In the genomic region with DNA sequence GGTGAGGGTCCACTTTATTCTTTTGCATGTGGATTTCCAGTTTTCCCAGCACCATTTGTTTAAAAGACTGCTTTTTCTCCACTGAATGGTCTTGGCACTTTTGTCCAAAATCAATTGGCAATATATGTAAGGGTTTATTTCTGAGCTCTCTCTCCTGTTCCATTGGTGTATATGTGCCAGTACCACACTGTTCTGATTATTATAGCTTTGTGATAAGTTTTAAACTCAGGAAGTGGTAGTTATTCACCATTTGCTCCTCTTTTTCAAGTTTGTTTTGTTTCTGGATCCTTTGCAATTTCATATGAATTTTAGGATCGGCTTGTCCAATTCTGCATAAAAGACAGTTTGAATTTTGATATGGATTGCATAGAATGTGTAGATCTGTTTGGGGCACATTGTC, we compare ENCODE assay signal across 15 cellular contexts. TPM values are rescaled to one million over a fixed set of nuclear protein-coding genes. Genes with fewer than 3 reads are reported as not detected.
DNase-seq lines count a peak whose midpoint lies in the region; ATAC-seq and TF ChIP-seq lines count a peak whose summit lies in the region.
"Had no signal": no experiment of that assay in that cellular context is flagged by ENCODE, and none has a peak within 500 bp of the region (broad histone marks: within the 10 kb centered on the region; RNA-seq: fewer than 3 reads in every experiment).

No MANE protein-coding gene starts in this region.

- peaks cover 2 to 9% of the 10 kb centered on the region in 2 donors for H3K9me3 Mint-ChIP-seq in activated T-cell treated with anti-CD3 and anti-CD28 coated beads, Interleukin-2, amount 50 U/mL, for 72 hours
- H3K9me3 Mint-ChIP-seq in CD8-positive, alpha-beta T cell = peaks cover 2% of the 10 kb centered on the region
- peaks cover 0 to 21% (median 4%) of the 10 kb centered on the region in 9 donors for H3K9me3 Mint-ChIP-seq in naive thymus-derived CD8-positive, alpha-beta T cell
- H3K9me3 Mint-ChIP-seq in HFFc6 = peaks cover 28% of the 10 kb centered on the region

- H3K9me3 ChIP-seq in CD8-positive, alpha-beta T cell (ENCODE audit: low read length) = peaks cover 6% of the 10 kb centered on the region
- H3K9me3 ChIP-seq in SK-N-MC (ENCODE audit: low read depth, low read length) = peaks cover 14% of the 10 kb centered on the region
- peaks cover 0 to 33% (median 7%) of the 10 kb centered on the region in 4 donors for H3K9me3 ChIP-seq in tibial nerve
- H3K9me3 ChIP-seq: BE2C had no signal

- TF ChIP-seq CTCF in CD8-positive, alpha-beta T cell (IDR thresholded peaks at IDR 0.05) = no peak
- no peak for TF ChIP-seq CTCF in HFFc6 (IDR thresholded peaks at IDR 0.05)
- TF ChIP-seq CTCF in tibial nerve (IDR thresholded peaks at IDR 0.05) = no peak

- no peak for TF ChIP-seq EP300 in tibial nerve (IDR thresholded peaks at IDR 0.05)

- H3K36me3 ChIP-seq in CD8-positive, alpha-beta T cell (ENCODE audit: insufficient read depth, low read length) = peaks cover 20% of the 10 kb centered on the region
- peaks cover 60% of the 10 kb centered on the region for H3K36me3 ChIP-seq in SK-N-MC (ENCODE audit: insufficient read depth, low read length)
- H3K36me3 ChIP-seq in tibial nerve = peaks cover 0 to 86% (median 5%) of the 10 kb centered on the region in 3 donors

- H3K27ac Mint-ChIP-seq in activated T-cell treated with anti-CD3 and anti-CD28 coated beads, Interleukin-2, amount 50 U/mL, for 72 hours = peak overlapping the region; percentile 81
- peak overlapping the region; percentile 34 for H3K27ac Mint-ChIP-seq in CD8-positive, alpha-beta T cell
- H3K27ac Mint-ChIP-seq in naive thymus-derived CD8-positive, alpha-beta T cell = peak overlapping the region in 4 of 10 donors; percentile 8 to 68 (median 40)
- no peak overlapping the region for H3K27ac Mint-ChIP-seq in HFFc6

- peaks cover 67% of the 10 kb centered on the region for H3K4me1 Mint-ChIP-seq in activated T-cell treated with anti-CD3 and anti-CD28 coated beads, Interleukin-2, amount 50 U/mL, for 72 hours (ENCODE audit: low read depth)
- peaks cover 49% of the 10 kb centered on the region for H3K4me1 Mint-ChIP-seq in CD8-positive, alpha-beta T cell (ENCODE audit: low read depth)
- H3K4me1 Mint-ChIP-seq in naive thymus-derived CD8-positive, alpha-beta T cell = peaks cover 28 to 63% (median 59%) of the 10 kb centered on the region in 4 donors
- peaks cover 16% of the 10 kb centered on the region for H3K4me1 Mint-ChIP-seq in HFFc6 (ENCODE audit: low read depth)

- peaks cover 14 to 56% of the 10 kb centered on the region in 2 donors for H3K36me3 Mint-ChIP-seq in activated T-cell treated with anti-CD3 and anti-CD28 coated beads, Interleukin-2, amount 50 U/mL, for 72 hours (ENCODE audit: insufficient read depth in 2 of 2)
- peaks cover 73% of the 10 kb centered on the region for H3K36me3 Mint-ChIP-seq in CD8-positive, alpha-beta T cell
- peaks cover 5 to 81% (median 50%) of the 10 kb centered on the region in 3 donors for H3K36me3 Mint-ChIP-seq in naive thymus-derived CD8-positive, alpha-beta T cell
- H3K36me3 Mint-ChIP-seq in HFFc6 (ENCODE audit: low read depth) = peaks cover 64% of the 10 kb centered on the region

- H3K9ac ChIP-seq in SK-N-MC (ENCODE audit: insufficient read length) = no peak overlapping the region

- POLR2A ChIA-PET in CD8-positive, alpha-beta T cell (lab: Charles Lee) = interaction anchor here (1.1 to 2.3 kb wide), 2 partner anchors 23 to 28 kb away, joined by 3 to 5 read pairs; no protein-coding TSS in a partner anchor
- POLR2A ChIA-PET in naive thymus-derived CD8-positive, alpha-beta T cell (lab: Charles Lee) = interaction anchor here (0.8 to 7.1 kb wide), 3 partner anchors 25 to 268 kb away, joined by 3 to 162 read pairs (median 4); a partner anchor contains a TSS

- CTCF ChIA-PET in CD8-positive, alpha-beta T cell (lab: Charles Lee) = interaction anchor here (1.2 to 1.6 kb wide), 2 partner anchors 10 to 13 kb away, joined by 3 to 4 read pairs; no protein-coding TSS in a partner anchor

- peaks cover 30% of the 10 kb centered on the region for H3K4me1 ChIP-seq in CD8-positive, alpha-beta T cell (ENCODE audit: insufficient read depth, low read length)
- peaks cover 0 to 22% (median 14%) of the 10 kb centered on the region in 4 donors for H3K4me1 ChIP-seq in tibial nerve
- H3K4me1 ChIP-seq: BE2C, SJCRH30 had no signal

- TF ChIP-seq POLR2A in tibial nerve (IDR thresholded peaks at IDR 0.05) = no peak

- no peak overlapping the region for H3K4me3 ChIP-seq in CD8-positive, alpha-beta T cell (ENCODE audit: low read depth, low read length)
- peak overlapping the region; percentile 7; the same call in 1 of the 2 replicates for H3K4me3 ChIP-seq in SK-N-MC
- H3K4me3 ChIP-seq in tibial nerve = no peak overlapping the region
- H3K4me3 ChIP-seq: SJCRH30 had no signal

- 98 to 100% methylated on average over 1 of the region's 1 CpG for WGBS in tibial nerve, 2 donors

- intact Hi-C loops in CD8-positive, alpha-beta T cell (cut with DNase I, micrococcal nuclease) = no loop called here

- H3K4me3 Mint-ChIP-seq in activated T-cell treated with anti-CD3 and anti-CD28 coated beads, Interleukin-2, amount 50 U/mL, for 72 hours = peak overlapping the region in 1 of 2 donors; percentile 10
- no peak overlapping the region for H3K4me3 Mint-ChIP-seq in CD8-positive, alpha-beta T cell
- H3K4me3 Mint-ChIP-seq in naive thymus-derived CD8-positive, alpha-beta T cell = peak overlapping the region in 7 of 10 donors; percentile 0 to 68 (median 33)
- no peak overlapping the region for H3K4me3 Mint-ChIP-seq in HFFc6

- H3K27ac ChIP-seq in CD8-positive, alpha-beta T cell (ENCODE audit: low read depth, low read length) = no peak overlapping the region
- no peak overlapping the region for H3K27ac ChIP-seq in SK-N-MC
- no peak overlapping the region for H3K27ac ChIP-seq in tibial nerve
- H3K27ac ChIP-seq: SJCRH30 had no signal

- DNase-seq in activated T-cell treated with anti-CD3 and anti-CD28 coated beads, Interleukin-2, amount 50 U/mL, for 72 hours = no peak
- no peak for DNase-seq in activated T-cell treated with anti-CD3 and anti-CD28 coated beads, Interleukin-2, amount 50 U/mL, for 1 hour
- no peak for DNase-seq in CD8-positive, alpha-beta T cell
- DNase-seq in SK-N-MC (ENCODE audit: low read depth, low spot score) (no peak), HFFc6 (no peak), tibial nerve (ENCODE audit: low spot score in 2 of 2) (no peak), dermis blood vessel endothelial cell (no peak)
- no peak for DNase-seq in naive thymus-derived CD8-positive, alpha-beta T cell
- DNase-seq: 8988T, BE2C, NCI-H1417 treated with DMSO at 0.1 percent for 48 hours, NCI-H1930, NCI-H526, SJCRH30 had no signal

- H3K27me3 Mint-ChIP-seq in activated T-cell treated with anti-CD3 and anti-CD28 coated beads, Interleukin-2, amount 50 U/mL, for 72 hours (ENCODE audit: low read depth) = no peaks in the 10 kb centered on the region
- H3K27me3 Mint-ChIP-seq in CD8-positive, alpha-beta T cell (ENCODE audit: low read depth) = no peaks in the 10 kb centered on the region
- H3K27me3 Mint-ChIP-seq in naive thymus-derived CD8-positive, alpha-beta T cell = no peaks in the 10 kb centered on the region
- H3K27me3 Mint-ChIP-seq in HFFc6 (ENCODE audit: insufficient read depth) = peaks cover under 1% of the 10 kb centered on the region; the same call in 1 of the 2 replicates
- H3K27me3 Mint-ChIP-seq: CD4-positive, alpha-beta memory T cell had no signal

- no peaks in the 10 kb centered on the region for H3K27me3 ChIP-seq in CD8-positive, alpha-beta T cell (ENCODE audit: insufficient read depth, low read length)
- H3K27me3 ChIP-seq in tibial nerve = no peaks in the 10 kb centered on the region
- H3K27me3 ChIP-seq: BE2C, SJCRH30 had no signal

- ATAC-seq in activated T-cell treated with anti-CD3 and anti-CD28 coated beads, Interleukin-2, amount 50 U/mL, for 72 hours (replicated peaks in 1 of 2) = no peak
- no peak for ATAC-seq in CD8-positive, alpha-beta T cell
- ATAC-seq in naive thymus-derived CD8-positive, alpha-beta T cell = no peak

RNA-seq across cellular contexts. Expression of a gene that starts 4.4 kb away (rescaled TPM):
- total RNA-seq in activated T-cell treated with anti-CD3 and anti-CD28 coated beads, Interleukin-2, amount 50 U/mL, for 72 hours = 10 to 100 TPM; 24.3 to 28.0 TPM
- total RNA-seq in CD8-positive, alpha-beta T cell = 10 to 100 TPM; 25.5 to 25.7 TPM
- 10 to 100 TPM; 52.6 to 53.9 TPM for total RNA-seq in naive thymus-derived CD8-positive, alpha-beta T cell
- polyA plus RNA-seq in naive thymus-derived CD8-positive, alpha-beta T cell = 10 to 100 TPM; 42.3 to 73.8 (median 47.1) TPM
- 10 to 100 TPM; 18.3 to 22.9 (median 19.6) TPM for total RNA-seq in HFFc6 (2021; fragmentation: NEBNext Ultra II Directional; extraction: Animal tissue kit (Norgen Biotek cat#: 25700))
- total RNA-seq in tibial nerve = 10 to 100 TPM; 27.5 to 70.8 (median 40.9) TPM
- total RNA-seq in dermis blood vessel endothelial cell = 25.6 and 29.1 TPM in 2 replicates

RNA-seq across cellular contexts. Expression of a gene that starts 4.4 kb away (rescaled TPM):
- total RNA-seq in activated T-cell treated with anti-CD3 and anti-CD28 coated beads, Interleukin-2, amount 50 U/mL, for 72 hours = 10 to 100 TPM; 55.1 to 70.9 TPM
- total RNA-seq in CD8-positive, alpha-beta T cell = 10 to 100 TPM; 25.1 to 28.6 TPM
- total RNA-seq in naive thymus-derived CD8-positive, alpha-beta T cell = 100 to 1,000 TPM; 106 to 108 TPM
- polyA plus RNA-seq in naive thymus-derived CD8-positive, alpha-beta T cell = 10 to 100 TPM; 60.1 to 92.1 (median 80.9) TPM
- 10 to 100 TPM; 35.1 to 44.2 (median 37.4) TPM for total RNA-seq in HFFc6 (2021; fragmentation: NEBNext Ultra II Directional; extraction: Animal tissue kit (Norgen Biotek cat#: 25700))
- total RNA-seq in tibial nerve (10 to 100 TPM; 36.9 to 71.1 (median 50.9) TPM), dermis blood vessel endothelial cell (46.9 and 48.3 TPM in 2 replicates)

RNA-seq across cellular contexts. Expression of a gene that starts 15.7 kb away (rescaled TPM):
- total RNA-seq in activated T-cell treated with anti-CD3 and anti-CD28 coated beads, Interleukin-2, amount 50 U/mL, for 72 hours = 1 to 10 TPM; 1.0 to 1.2 TPM
- 1 to 10 TPM; 2.0 to 3.0 TPM for total RNA-seq in CD8-positive, alpha-beta T cell
- total RNA-seq in naive thymus-derived CD8-positive, alpha-beta T cell = 1 to 10 TPM in 1 of 2 experiments, under 1 TPM in 1; 0.96 to 1.1 TPM
- under 1 TPM in 2 of 3 donors, not detected in 1; 0.22 to 0.84 TPM for polyA plus RNA-seq in naive thymus-derived CD8-positive, alpha-beta T cell
- total RNA-seq in HFFc6 (2021; fragmentation: NEBNext Ultra II Directional; extraction: Animal tissue kit (Norgen Biotek cat#: 25700)) = 1 to 10 TPM in 3 of 6 experiments, under 1 TPM in 3; 0.33 to 1.8 (median 1.1) TPM
- 10 to 100 TPM in 3 of 4 donors, 1 to 10 TPM in 1; 8.0 to 61.2 (median 35.9) TPM for total RNA-seq in tibial nerve
- 16.8 and 22.0 TPM in 2 replicates for total RNA-seq in dermis blood vessel endothelial cell
- total RNA-seq: CD4-positive, alpha-beta memory T cell had no signal
- polyA plus RNA-seq: CD4-positive, alpha-beta memory T cell had no signal

RNA-seq across cellular contexts. Expression of a gene that starts 24.3 kb away (rescaled TPM):
- 10 to 100 TPM; 13.4 to 21.1 TPM for total RNA-seq in activated T-cell treated with anti-CD3 and anti-CD28 coated beads, Interleukin-2, amount 50 U/mL, for 72 hours
- 100 to 1,000 TPM; 118 to 123 TPM for total RNA-seq in CD8-positive, alpha-beta T cell
- total RNA-seq in naive thymus-derived CD8-positive, alpha-beta T cell = 100 to 1,000 TPM in 1 of 2 experiments, 10 to 100 TPM in 1; 95.0 to 104 TPM
- polyA plus RNA-seq in naive thymus-derived CD8-positive, alpha-beta T cell = 100 to 1,000 TPM; 255 to 292 (median 282) TPM
- 1 to 10 TPM; 3.4 to 6.1 (median 4.6) TPM for total RNA-seq in HFFc6 (2021; fragmentation: NEBNext Ultra II Directional; extraction: Animal tissue kit (Norgen Biotek cat#: 25700))
- total RNA-seq in tibial nerve (10 to 100 TPM; 11.4 to 51.9 (median 17.6) TPM), dermis blood vessel endothelial cell (3.4 and 3.7 TPM in 2 replicates)

RNA-seq across cellular contexts. Expression of a gene that starts 27.4 kb away (rescaled TPM):
- 10 to 100 TPM; 43.5 to 47.0 TPM for total RNA-seq in activated T-cell treated with anti-CD3 and anti-CD28 coated beads, Interleukin-2, amount 50 U/mL, for 72 hours
- total RNA-seq in CD8-positive, alpha-beta T cell = 10 to 100 TPM; 79.3 to 90.0 TPM
- 100 to 1,000 TPM; 124 to 134 TPM for total RNA-seq in naive thymus-derived CD8-positive, alpha-beta T cell
- polyA plus RNA-seq in naive thymus-derived CD8-positive, alpha-beta T cell = 1 to 10 TPM; 3.8 to 4.8 (median 4.7) TPM
- 100 to 1,000 TPM in 3 of 6 experiments, 10 to 100 TPM in 3; 89.6 to 122 (median 102) TPM for total RNA-seq in HFFc6 (2021; fragmentation: NEBNext Ultra II Directional; extraction: Animal tissue kit (Norgen Biotek cat#: 25700))
- 100 to 1,000 TPM in 1 of 4 donors, 10 to 100 TPM in 3; 71.5 to 126 (median 72.5) TPM for total RNA-seq in tibial nerve
- total RNA-seq in dermis blood vessel endothelial cell = 11.7 and 24.1 TPM in 2 replicates

Comparison
In these comparisons a context has a peak if more than half of its experiments do, and no peak if none do; other contexts are left out.
1. H3K4me3 Mint-ChIP-seq: peak in naive thymus-derived CD8-positive, alpha-beta T cell (7 of 10); none in CD8-positive, alpha-beta T cell (single experiment) and HFFc6 (single experiment).